In the genomic region with DNA sequence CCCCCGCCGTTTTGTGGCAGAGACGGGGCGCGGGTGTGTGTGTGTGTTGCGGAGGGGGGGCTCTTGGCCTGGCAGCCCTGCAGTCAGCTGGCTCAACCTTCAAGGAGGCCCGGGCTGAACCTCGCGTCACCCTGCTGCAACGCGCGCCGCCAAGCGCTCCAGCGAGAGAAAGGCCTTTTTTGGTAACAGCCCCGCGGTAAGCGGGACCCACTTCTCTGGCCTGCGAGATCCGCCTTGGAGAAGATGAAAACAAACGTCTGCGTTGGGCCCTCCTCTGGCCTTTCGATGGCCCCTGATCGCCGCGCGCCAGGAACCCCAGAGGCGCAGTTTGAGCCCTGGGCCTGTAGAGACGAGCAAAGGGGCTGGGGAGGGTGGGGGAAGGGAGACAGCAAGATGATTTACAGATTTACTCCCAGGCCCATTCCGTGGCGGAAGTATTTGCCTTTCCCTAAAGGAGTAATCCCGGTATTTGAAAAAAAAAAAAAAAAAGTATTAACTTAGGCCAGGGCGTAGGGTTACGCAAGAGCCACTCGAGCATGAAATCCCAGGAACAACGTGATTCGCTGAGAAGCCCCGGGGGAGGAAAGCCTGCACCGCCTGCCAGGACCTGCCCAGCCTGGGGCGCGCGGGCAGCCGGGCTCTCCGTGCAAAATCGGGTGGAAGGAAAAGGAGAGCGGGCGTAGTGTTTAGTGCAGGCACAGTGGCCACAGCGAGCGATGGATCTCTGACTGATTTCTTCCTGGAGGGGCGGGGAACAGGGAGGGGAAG, we compare ENCODE assay signal across 8 cellular contexts. TPM values are rescaled to one million over a fixed set of nuclear protein-coding genes. Genes with fewer than 3 reads are reported as not detected.
A peak's percentile ranks its signal among the peaks of the same experiment; 100 is the strongest.
DNase-seq lines count a peak whose midpoint lies in the region; ATAC-seq, FAIRE-seq and TF ChIP-seq lines count a peak whose summit lies in the region.

No MANE protein-coding gene starts in this region.

- peak overlapping the region; percentile 87 for H3K4me2 ChIP-seq in A549

- H3K4me3 ChIP-seq in A549: peak overlapping the region; percentile 49
- peak overlapping the region; percentile 71 for H3K4me3 ChIP-seq in fibroblast of the aortic adventitia (ENCODE audit: low read depth, low read length)

- no peaks in the 10 kb centered on the region for H3K27me3 Mint-ChIP-seq in nephron progenitor cell (ENCODE audit: low read depth, poor library complexity)

- peak; percentile 51 for TF ChIP-seq POLR2A in A549 (IDR thresholded peaks at IDR 0.05; ENCODE audit: low read length)

- TF ChIP-seq CTCF in A549 (IDR thresholded peaks at IDR 0.05) (peak; percentile 30; the same call in 2 of the 3 replicates), RWPE1 (conservative IDR thresholded peaks at IDR 0.05; ENCODE audit: low read depth) (no peak), fibroblast of the aortic adventitia (IDR thresholded peaks at IDR 0.05; ENCODE audit: insufficient read depth, low read length) (peak; percentile 26), nephron progenitor cell (IDR thresholded peaks at IDR 0.05) (no peak)

- ATAC-seq in A549: peak; percentile 65 to 79
- peak; percentile 9 for ATAC-seq in GM18870 (IDR thresholded peaks at IDR 0.05; ENCODE audit: unreplicated experiment)

- POLR2A ChIA-PET in A549 (lab: Yijun Ruan, JAX) (interaction anchor here (0.7 to 3.0 kb wide), 13 partner anchors 7 to 157 kb away, joined by 3 to 26 read pairs (median 8); no protein-coding TSS in a partner anchor), RWPE1 (lab: Yijun Ruan, JAX; ENCODE audit: low non-redundant PET) (no interaction called here)

- peak overlapping the region; percentile 100 for H3K27ac Mint-ChIP-seq in nephron progenitor cell

- under 1% methylated on average over 24 of the region's 50 CpGs for WGBS in A549 (ENCODE audit: missing lambda C conversion rate)

- peak; percentile 40 to 58 for TF ChIP-seq RAD21 in A549 (conservative IDR thresholded peaks at IDR 0.05 in 1 of 2, IDR thresholded peaks at IDR 0.05 in 1 of 2)

- H3K9me3 Mint-ChIP-seq in nephron progenitor cell: no peaks in the 10 kb centered on the region

- H3K4me1 ChIP-seq in A549: peaks cover 70% of the 10 kb centered on the region

- TF ChIP-seq EP300 in A549 (IDR thresholded peaks at IDR 0.05): peak; percentile 74 to 75; a peak in 3 of 5 replicates

- peaks cover 92% of the 10 kb centered on the region for H3K4me1 Mint-ChIP-seq in nephron progenitor cell

- peak overlapping the region; percentile 80 for H3K4me3 Mint-ChIP-seq in nephron progenitor cell

- CTCF ChIA-PET in A549 (lab: Yijun Ruan, JAX): interaction anchor here (0.9 to 28.2 kb wide), 8 partner anchors 13 to 159 kb away, joined by 3 to 481 read pairs (median 8); no protein-coding TSS in a partner anchor
- CTCF ChIA-PET in RWPE1 (lab: Yijun Ruan, JAX): interaction anchor here (0.7 kb wide), 2 partner anchors 8 to 86 kb away, joined by 3 to 5 read pairs; no protein-coding TSS in a partner anchor

- no peak for FAIRE-seq in A549 (lab: Jason Lieb, UNC)

- H3K9me3 ChIP-seq in A549: no peaks in the 10 kb centered on the region

- H3K27ac ChIP-seq in A549 (peak overlapping the region; percentile 95 to 99), RWPE1 (peak overlapping the region; percentile 100)

- no peaks in the 10 kb centered on the region for H3K36me3 Mint-ChIP-seq in nephron progenitor cell (ENCODE audit: low read depth)

- DNase-seq in A549 (ENCODE audit: low read depth in 1 of 2, low spot score in 1 of 2) (peak; percentile 94 to 99), LoVo (ENCODE audit: low spot score) (peak; percentile 92), RWPE1 (ENCODE audit: low spot score) (peak; percentile 95), fibroblast of the aortic adventitia (ENCODE audit: low read depth) (peak; percentile 100), nephron progenitor cell (peak; percentile 86), stromal cell of bone marrow (ENCODE audit: low read depth) (peak; percentile 98)
- DNase-seq in activated effector memory CD4-positive, alpha-beta T cell treated with anti-CD3 and anti-CD28 coated beads, Interleukin-2, amount 50 U/mL, for 16 hours: peak; percentile 91

TF ChIP-seq in A549, 52 proteins besides CTCF, POLR2A, EP300 and RAD21 (continues in another document):
- TF ChIP-seq ZSCAN20 (CRISPR knock-in tag; IDR thresholded peaks at IDR 0.05) (no peak), MYC (IDR thresholded peaks at IDR 0.05; ENCODE audit: borderline replicate concordance, low read length) (peak; percentile 62), ZNF302 (CRISPR knock-in tag; IDR thresholded peaks at IDR 0.05) (peak; percentile 53; the same call in 1 of the 2 replicates), PBX3 (IDR thresholded peaks at IDR 0.05) (peak; percentile 59), EHMT2 (IDR thresholded peaks at IDR 0.05; ENCODE audit: low read depth) (no peak), RNF2 (IDR thresholded peaks at IDR 0.05; ENCODE audit: borderline replicate concordance, low read depth) (no peak; the same call in 1 of the 2 replicates), RCOR1 (IDR thresholded peaks at IDR 0.05; ENCODE audit: low read depth, low read length) (no peak), NFE2L2 (conservative IDR thresholded peaks at IDR 0.05; ENCODE audit: low read length) (no peak), EHF (CRISPR knock-in tag; IDR thresholded peaks at IDR 0.05) (no peak)
- TF ChIP-seq, protein P1, sequence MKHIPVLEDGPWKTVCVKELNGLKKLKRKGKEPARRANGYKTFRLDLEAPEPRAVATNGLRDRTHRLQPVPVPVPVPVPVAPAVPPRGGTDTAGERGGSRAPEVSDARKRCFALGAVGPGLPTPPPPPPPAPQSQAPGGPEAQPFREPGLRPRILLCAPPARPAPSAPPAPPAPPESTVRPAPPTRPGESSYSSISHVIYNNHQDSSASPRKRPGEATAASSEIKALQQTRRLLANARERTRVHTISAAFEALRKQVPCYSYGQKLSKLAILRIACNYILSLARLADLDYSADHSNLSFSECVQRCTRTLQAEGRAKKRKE (CRISPR knock-in tag; IDR thresholded peaks at IDR 0.05; ENCODE audit: low read depth): 0 out of 2 replicates have a peak, but pooled peaks have one; percentile 77
- TF ChIP-seq, protein P2, sequence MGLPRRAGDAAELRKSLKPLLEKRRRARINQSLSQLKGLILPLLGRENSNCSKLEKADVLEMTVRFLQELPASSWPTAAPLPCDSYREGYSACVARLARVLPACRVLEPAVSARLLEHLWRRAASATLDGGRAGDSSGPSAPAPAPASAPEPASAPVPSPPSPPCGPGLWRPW (IDR thresholded peaks at IDR 0.05): peak; percentile 63; the same call in 1 of the 2 replicates
- TF ChIP-seq, protein P3, sequence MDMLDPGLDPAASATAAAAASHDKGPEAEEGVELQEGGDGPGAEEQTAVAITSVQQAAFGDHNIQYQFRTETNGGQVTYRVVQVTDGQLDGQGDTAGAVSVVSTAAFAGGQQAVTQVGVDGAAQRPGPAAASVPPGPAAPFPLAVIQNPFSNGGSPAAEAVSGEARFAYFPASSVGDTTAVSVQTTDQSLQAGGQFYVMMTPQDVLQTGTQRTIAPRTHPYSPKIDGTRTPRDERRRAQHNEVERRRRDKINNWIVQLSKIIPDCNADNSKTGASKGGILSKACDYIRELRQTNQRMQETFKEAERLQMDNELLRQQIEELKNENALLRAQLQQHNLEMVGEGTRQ (IDR thresholded peaks at IDR 0.05): no peak
- TF ChIP-seq, protein P4, sequence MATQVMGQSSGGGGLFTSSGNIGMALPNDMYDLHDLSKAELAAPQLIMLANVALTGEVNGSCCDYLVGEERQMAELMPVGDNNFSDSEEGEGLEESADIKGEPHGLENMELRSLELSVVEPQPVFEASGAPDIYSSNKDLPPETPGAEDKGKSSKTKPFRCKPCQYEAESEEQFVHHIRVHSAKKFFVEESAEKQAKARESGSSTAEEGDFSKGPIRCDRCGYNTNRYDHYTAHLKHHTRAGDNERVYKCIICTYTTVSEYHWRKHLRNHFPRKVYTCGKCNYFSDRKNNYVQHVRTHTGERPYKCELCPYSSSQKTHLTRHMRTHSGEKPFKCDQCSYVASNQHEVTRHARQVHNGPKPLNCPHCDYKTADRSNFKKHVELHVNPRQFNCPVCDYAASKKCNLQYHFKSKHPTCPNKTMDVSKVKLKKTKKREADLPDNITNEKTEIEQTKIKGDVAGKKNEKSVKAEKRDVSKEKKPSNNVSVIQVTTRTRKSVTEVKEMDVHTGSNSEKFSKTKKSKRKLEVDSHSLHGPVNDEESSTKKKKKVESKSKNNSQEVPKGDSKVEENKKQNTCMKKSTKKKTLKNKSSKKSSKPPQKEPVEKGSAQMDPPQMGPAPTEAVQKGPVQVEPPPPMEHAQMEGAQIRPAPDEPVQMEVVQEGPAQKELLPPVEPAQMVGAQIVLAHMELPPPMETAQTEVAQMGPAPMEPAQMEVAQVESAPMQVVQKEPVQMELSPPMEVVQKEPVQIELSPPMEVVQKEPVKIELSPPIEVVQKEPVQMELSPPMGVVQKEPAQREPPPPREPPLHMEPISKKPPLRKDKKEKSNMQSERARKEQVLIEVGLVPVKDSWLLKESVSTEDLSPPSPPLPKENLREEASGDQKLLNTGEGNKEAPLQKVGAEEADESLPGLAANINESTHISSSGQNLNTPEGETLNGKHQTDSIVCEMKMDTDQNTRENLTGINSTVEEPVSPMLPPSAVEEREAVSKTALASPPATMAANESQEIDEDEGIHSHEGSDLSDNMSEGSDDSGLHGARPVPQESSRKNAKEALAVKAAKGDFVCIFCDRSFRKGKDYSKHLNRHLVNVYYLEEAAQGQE (IDR thresholded peaks at IDR 0.05): peak; percentile 62

RNA-seq across cellular contexts. Expression of gene IRF2BPL, which starts 4.5 kb away (rescaled TPM):
- polyA plus RNA-seq in A549 (2011; rRNA removed) (12.5 and 18.1 TPM in 2 replicates), A549 (2017; fragmentation: RNase III; extraction: RNeasy Plus Mini Kit Qiagen cat#74134 plus additional on column Dnase treatment) (20.1 to 31.0 TPM (median 28.3 TPM) in 3 replicates)
- polyA plus RNA-seq in A549 (2012; cell fraction: cytosol; rRNA removed): 15.1 and 25.7 TPM in 2 replicates
- polyA plus RNA-seq in A549 (2012; cell fraction: nucleus; rRNA removed): 25.5 and 31.5 TPM in 2 replicates
- polyA minus RNA-seq in A549 (2011; rRNA and poly(A)+ RNA removed): 11.5 and 15.0 TPM in 2 replicates
- 21.6 and 25.8 TPM in 2 replicates for total RNA-seq in fibroblast of the aortic adventitia (ENCODE audit: low replicate concordance)

Comparison
In these comparisons a context has a peak if more than half of its experiments do, and no peak if none do; other contexts are left out.
1. Peak in every context shown above with its lines: DNase-seq, ATAC-seq, H3K4me3 ChIP-seq and H3K27ac ChIP-seq.
2. CTCF ChIP-seq: peak in A549 (single experiment) and fibroblast of the aortic adventitia (single experiment); none in RWPE1 (single experiment) and nephron progenitor cell (single experiment).